In the genomic region with DNA sequence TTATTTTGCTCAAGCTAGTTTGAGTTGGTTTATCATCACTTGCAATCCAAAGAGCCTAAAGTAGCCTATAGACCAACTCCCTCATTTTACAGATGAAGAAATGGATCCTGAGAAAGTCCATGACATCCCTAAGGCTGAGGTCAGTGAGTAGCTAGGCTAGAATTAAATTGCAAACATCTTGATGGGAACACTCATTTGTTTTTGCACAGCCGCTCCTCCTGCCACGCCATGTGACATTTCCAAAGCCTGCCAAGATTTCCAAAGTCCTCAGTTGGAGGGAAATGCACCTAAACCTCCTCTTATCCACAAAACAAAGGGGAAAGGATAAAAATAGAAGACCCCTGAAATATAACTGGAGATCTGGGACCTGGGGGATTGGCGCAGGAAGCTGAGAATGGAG, we compare ENCODE assay signal across 10 cellular contexts. TPM values are rescaled to one million over a fixed set of nuclear protein-coding genes. Genes with fewer than 3 reads are reported as not detected.
A peak's percentile ranks its signal among the peaks of the same experiment; 100 is the strongest.
DNase-seq lines count a peak whose midpoint lies in the region; ATAC-seq, FAIRE-seq and TF ChIP-seq lines count a peak whose summit lies in the region.
"Had no signal": no experiment of that assay in that cellular context is flagged by ENCODE, and none has a peak within 500 bp of the region (broad histone marks: within the 10 kb centered on the region; RNA-seq: fewer than 3 reads in every experiment).

No MANE protein-coding gene starts in this region.

- H3K9me3 Mint-ChIP-seq in T-helper 1 cell treated with Interleukin-12 subunit alpha and Interleukin-12 subunit beta and Interleukin-4 antibody, amounts not matched to agents 30 μg/mL and 1 μg/mL, for 36 hours = no peaks in the 10 kb centered on the region
- H3K9me3 Mint-ChIP-seq: stimulated activated naive CD8-positive, alpha-beta T cell treated with anti-CD3 and anti-CD28 coated beads, Interleukin-15, amount 100 ng/mL, for 72 hours had no signal

- no peaks in the 10 kb centered on the region for H3K79me2 ChIP-seq in keratinocyte (ENCODE audit: control insufficient read depth, insufficient read depth, low read length)

- no peak overlapping the region for H3K9ac ChIP-seq in keratinocyte (ENCODE audit: control insufficient read depth, extremely low read depth, insufficient read depth, low read length)

- H3K36me3 Mint-ChIP-seq in T-helper 1 cell treated with Interleukin-12 subunit alpha and Interleukin-12 subunit beta and Interleukin-4 antibody, amounts not matched to agents 30 μg/mL and 1 μg/mL, for 36 hours (ENCODE audit: low read depth) = no peaks in the 10 kb centered on the region

- peak overlapping the region; percentile 72 for H3K27ac ChIP-seq in keratinocyte (ENCODE audit: control insufficient read depth, insufficient read depth, low read length)
- peak overlapping the region; percentile 87 to 91 for H3K27ac ChIP-seq in tibial artery

- TF ChIP-seq CTCF in astrocyte of the spinal cord (IDR thresholded peaks at IDR 0.05; ENCODE audit: low read depth, low read length) (no peak), keratinocyte (optimal IDR thresholded peaks at IDR 0.05 in 1 of 3, IDR thresholded peaks at IDR 0.05 in 1 of 3, conservative IDR thresholded peaks at IDR 0.05 in 1 of 3; ENCODE audit: extremely low read depth in 1 of 3, insufficient read depth in 2 of 3, low read length in 3 of 3) (no peak), tibial artery (IDR thresholded peaks at IDR 0.05) (no peak)

- no peaks in the 10 kb centered on the region for H3K27me3 Mint-ChIP-seq in T-helper 1 cell treated with Interleukin-12 subunit alpha and Interleukin-12 subunit beta and Interleukin-4 antibody, amounts not matched to agents 30 μg/mL and 1 μg/mL, for 36 hours (ENCODE audit: low read depth)

- no peak overlapping the region for H2AFZ ChIP-seq in keratinocyte (ENCODE audit: control insufficient read depth, low read length)

- no peaks in the 10 kb centered on the region for H3K9me1 ChIP-seq in keratinocyte (ENCODE audit: control insufficient read depth, extremely low read depth, insufficient read depth, low read length)

- H3K36me3 ChIP-seq in keratinocyte (ENCODE audit: control insufficient read depth in 2 of 2, extremely low read depth in 1 of 2, insufficient read depth in 2 of 2, low read length in 2 of 2) (no peaks in the 10 kb centered on the region), tibial artery (no peaks in the 10 kb centered on the region)

- DNase-seq in T-helper 1 cell (no peak), astrocyte of the spinal cord (ENCODE audit: low read depth, low spot score) (no peak), keratinocyte (ENCODE audit: low read depth, low spot score) (no peak), tibial artery (peak; percentile 62 to 85), NCI-H1092 treated with DMSO at 0.1 percent for 48 hours (lab: John Stamatoyannopoulos, UW) (no peak)
- DNase-seq: NCI-H1694 had no signal

- intact Hi-C loops in tibial artery (cut with DNase I; ENCODE audit: low total_unique reads) = no loop called here

- H3K9me3 ChIP-seq in keratinocyte (ENCODE audit: control insufficient read depth, low read depth, low read length) (no peaks in the 10 kb centered on the region), tibial artery (no peaks in the 10 kb centered on the region)

- peaks cover 33% of the 10 kb centered on the region for H3K4me1 Mint-ChIP-seq in T-helper 1 cell treated with Interleukin-12 subunit alpha and Interleukin-12 subunit beta and Interleukin-4 antibody, amounts not matched to agents 30 μg/mL and 1 μg/mL, for 36 hours (ENCODE audit: low read depth)

- H4K20me1 ChIP-seq in keratinocyte (ENCODE audit: control insufficient read depth, extremely low read depth, insufficient read depth, low read length) = no peaks in the 10 kb centered on the region

- no peaks in the 10 kb centered on the region for H3K27me3 ChIP-seq in keratinocyte (ENCODE audit: control insufficient read depth, extremely low read depth, insufficient read depth, low read length)
- no peaks in the 10 kb centered on the region for H3K27me3 ChIP-seq in tibial artery

- H3K4me1 ChIP-seq in keratinocyte (ENCODE audit: control insufficient read depth, extremely low read depth, insufficient read depth, low read length) = peaks cover 20% of the 10 kb centered on the region
- peaks cover 0 to 46% (median 33%) of the 10 kb centered on the region in 4 donors for H3K4me1 ChIP-seq in tibial artery

- dilution Hi-C loops in keratinocyte (cut with MboI; ENCODE audit: extremely low pct_ligation_motif_present, low sequenced_read_pairs) = no loop called here

- peak; percentile 49 for FAIRE-seq in keratinocyte (lab: Jason Lieb, UNC)

- H3K27ac Mint-ChIP-seq in T-helper 1 cell treated with Interleukin-12 subunit alpha and Interleukin-12 subunit beta and Interleukin-4 antibody, amounts not matched to agents 30 μg/mL and 1 μg/mL, for 36 hours = peak overlapping the region; percentile 87

- in situ Hi-C loops in astrocyte of the spinal cord (cut with HindIII; ENCODE audit: low sequenced_read_pairs) = no loop called here

- H3K4me3 ChIP-seq in astrocyte of the spinal cord (ENCODE audit: low read depth, low read length) = peak overlapping the region; percentile 44
- peak overlapping the region in 1 of 3 experiments; percentile 28 for H3K4me3 ChIP-seq in keratinocyte (ENCODE audit: control insufficient read depth in 2 of 3, extremely low read depth in 1 of 3, insufficient read depth in 2 of 3, low read depth in 1 of 3, low read length in 3 of 3)
- H3K4me3 ChIP-seq in tibial artery = peak overlapping the region; percentile 37 to 43

- no peak for TF ChIP-seq POLR2A in GM18505 (IDR thresholded peaks at IDR 0.05; ENCODE audit: borderline replicate concordance, extremely low read depth, insufficient read depth, insufficient read length)

- peak overlapping the region; percentile 68 for H3K4me3 Mint-ChIP-seq in T-helper 1 cell treated with Interleukin-12 subunit alpha and Interleukin-12 subunit beta and Interleukin-4 antibody, amounts not matched to agents 30 μg/mL and 1 μg/mL, for 36 hours

- ATAC-seq in HG03039 (IDR thresholded peaks at IDR 0.05; ENCODE audit: unreplicated experiment) (no peak), GM18505 (IDR thresholded peaks at IDR 0.05; ENCODE audit: unreplicated experiment) (no peak)

- H3K4me2 ChIP-seq in keratinocyte (ENCODE audit: control insufficient read depth, extremely low read depth, insufficient read depth, low read depth, low read length) = peak overlapping the region; percentile 82

RNA-seq across cellular contexts. Expression of gene TMEM92, which starts 15.0 kb away (rescaled TPM):
- polyA plus RNA-seq in keratinocyte = 0.88 to 2.7 TPM (median 1.8 TPM) in 3 replicates
- 0.12 TPM for polyA plus RNA-seq in keratinocyte (2011; ENCODE audit: low read depth)
- polyA plus RNA-seq in keratinocyte (2011; cell fraction: cytosol; rRNA removed) = 1.4 and 3.3 TPM in 2 replicates
- polyA plus RNA-seq in keratinocyte (2011; cell fraction: nucleus; rRNA removed) = 2.5 and 4.5 TPM in 2 replicates
- 1.2 and 3.5 TPM in 2 replicates for polyA plus RNA-seq in keratinocyte (2012; ENCODE audit: low replicate concordance)
- 1.2 to 7.1 TPM (median 1.9 TPM) in 3 replicates for polyA minus RNA-seq in keratinocyte
- polyA minus RNA-seq in keratinocyte (2011; cell fraction: cytosol; rRNA and poly(A)+ RNA removed) = not detected
- polyA minus RNA-seq in keratinocyte (2011; cell fraction: nucleus; rRNA and poly(A)+ RNA removed) = 1.6 and 2.2 TPM in 2 replicates

RNA-seq across cellular contexts. Expression of gene XYLT2, which starts 56.7 kb away (rescaled TPM):
- polyA plus RNA-seq in keratinocyte = 15.3 to 28.3 TPM (median 18.3 TPM) in 3 replicates
- polyA plus RNA-seq in keratinocyte (2011; ENCODE audit: low read depth) = 9.4 TPM
- 4.1 and 9.7 TPM in 2 replicates for polyA plus RNA-seq in keratinocyte (2011; cell fraction: cytosol; rRNA removed)
- polyA plus RNA-seq in keratinocyte (2011; cell fraction: nucleus; rRNA removed) = 39.7 and 54.2 TPM in 2 replicates
- polyA plus RNA-seq in keratinocyte (2012; ENCODE audit: low replicate concordance) = 15.2 and 29.2 TPM in 2 replicates
- polyA minus RNA-seq in keratinocyte = 38.9 to 80.6 TPM (median 56.6 TPM) in 3 replicates
- 41.2 TPM for polyA minus RNA-seq in keratinocyte (2011; cell fraction: cytosol; rRNA and poly(A)+ RNA removed)
- 108 and 118 TPM in 2 replicates for polyA minus RNA-seq in keratinocyte (2011; cell fraction: nucleus; rRNA and poly(A)+ RNA removed)

Comparison
In these comparisons a context has a peak if more than half of its experiments do, and no peak if none do; other contexts are left out.
1. DNase-seq: peak in tibial artery (2 of 2); none in T-helper 1 cell (0 of 5), astrocyte of the spinal cord (single experiment), keratinocyte (single experiment) and NCI-H1092 treated with DMSO at 0.1 percent for 48 hours (single experiment).